In the genomic region with DNA sequence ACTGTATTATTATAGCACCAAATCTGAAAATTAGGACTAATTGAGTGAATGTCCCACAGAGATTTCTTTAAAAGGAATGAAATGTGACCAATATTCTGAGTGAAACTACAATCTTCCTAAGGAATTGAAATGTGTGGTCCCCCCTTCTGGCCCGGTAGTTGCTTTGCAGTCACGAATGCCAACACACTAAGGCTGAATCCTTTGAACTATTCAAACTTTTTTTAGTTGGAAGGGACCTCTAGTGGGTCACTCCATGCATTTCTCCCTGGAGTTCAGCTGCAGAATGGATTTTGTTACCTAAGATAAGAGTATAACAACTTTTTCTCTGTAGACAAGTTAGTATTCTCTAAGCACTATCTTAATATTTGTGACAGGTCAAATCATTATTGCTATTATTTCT, we compare ENCODE assay signal across 12 cellular contexts. TPM values are rescaled to one million over a fixed set of nuclear protein-coding genes. Genes with fewer than 3 reads are reported as not detected.
A peak's percentile ranks its signal among the peaks of the same experiment; 100 is the strongest.
DNase-seq lines count a peak whose midpoint lies in the region; ATAC-seq, FAIRE-seq and TF ChIP-seq lines count a peak whose summit lies in the region.
"Had no signal": no experiment of that assay in that cellular context is flagged by ENCODE, and none has a peak within 500 bp of the region (broad histone marks: within the 10 kb centered on the region; RNA-seq: fewer than 3 reads in every experiment).

No MANE protein-coding gene starts in this region.

- no peak for TF ChIP-seq EP300 in H1 (IDR thresholded peaks at IDR 0.05; ENCODE audit: borderline replicate concordance in 1 of 2, low read depth in 2 of 2, low read length in 2 of 2)

- DNase-seq in GM23338 (ENCODE audit: low spot score) (peak; percentile 57), MV-4-11 (lab: John Stamatoyannopoulos, UW) (peak; percentile 2), H1 (ENCODE audit: low read depth in 1 of 2, low spot score in 2 of 2) (no peak), neural crest cell (ENCODE audit: low read depth, low spot score) (no peak), erythroblast (lab: John Stamatoyannopoulos, UW) (no peak), ascending aorta (ENCODE audit: low spot score in 2 of 2) (no peak)
- DNase-seq in activated effector memory CD4-positive, alpha-beta T cell treated with anti-CD3 and anti-CD28 coated beads, Interleukin-2, amount 50 U/mL, for 16 hours, result no peak
- no peak for DNase-seq in naive thymus-derived CD8-positive, alpha-beta T cell
- DNase-seq: NCI-H187, testis had no signal

- POLR2A ChIA-PET in H1 (lab: Charles Lee; ENCODE audit: partially characterized antibody), result no interaction called here
- POLR2A ChIA-PET in naive thymus-derived CD8-positive, alpha-beta T cell (lab: Charles Lee), result no interaction called here

- H4K8ac ChIP-seq in H1 (ENCODE audit: extremely low read depth, insufficient read depth, low read length), result no peak overlapping the region

- no peaks in the 10 kb centered on the region for H3K9me3 ChIP-seq in H1 (ENCODE audit: insufficient read depth in 2 of 2, low read depth in 1 of 2, low read length in 1 of 2)
- H3K9me3 ChIP-seq in ascending aorta, result no peaks in the 10 kb centered on the region
- H3K9me3 ChIP-seq: right atrium auricular region, testis had no signal

- H3K4me3 ChIP-seq in GM23338 (no peak overlapping the region), H1 (ENCODE audit: extremely low read depth in 1 of 4, insufficient read depth in 2 of 4, low read depth in 3 of 4, low read length in 4 of 4) (no peak overlapping the region), ascending aorta (no peak overlapping the region)
- H3K4me3 ChIP-seq: right atrium auricular region, testis had no signal

- H3K23ac ChIP-seq in H1 (ENCODE audit: insufficient read length), result no peak overlapping the region

- H2BK120ac ChIP-seq in H1 (replicated peaks; ENCODE audit: low read depth, low read length), result no peak overlapping the region

- H3K56ac ChIP-seq in H1 (replicated peaks; ENCODE audit: insufficient read length, low read depth, low read length), result no peak overlapping the region

- TF ChIP-seq CTCF in GM23338 (conservative IDR thresholded peaks at IDR 0.05; ENCODE audit: low read depth in 2 of 2) (peak; percentile 45 to 51), H1 (IDR thresholded peaks at IDR 0.05; ENCODE audit: control extremely low read depth in 1 of 3, insufficient read depth in 1 of 3, low read depth in 1 of 3, low read length in 3 of 3) (peak in 2 of 3 experiments; percentile 49 to 53; a peak in 2 of 4 replicates), neural crest cell (conservative IDR thresholded peaks at IDR 0.05) (peak; percentile 51), ascending aorta (IDR thresholded peaks at IDR 0.05) (peak in 1 of 3 experiments; percentile 28)

- no peak overlapping the region for H2BK12ac ChIP-seq in H1 (ENCODE audit: low read depth, low read length)

- H3K79me1 ChIP-seq in H1 (ENCODE audit: low read depth, low read length), result no peaks in the 10 kb centered on the region

- H3K23me2 ChIP-seq in H1 (ENCODE audit: low read depth, low read length), result peaks cover 10% of the 10 kb centered on the region; the same call in 1 of the 2 replicates

- ATAC-seq in GM23338, result no peak
- no peak for ATAC-seq in naive thymus-derived CD8-positive, alpha-beta T cell
- ATAC-seq: Panc1 had no signal

- no peak overlapping the region for H2BK5ac ChIP-seq in H1 (ENCODE audit: low read depth, low read length)

- H4K20me1 ChIP-seq in GM23338 (replicated peaks; ENCODE audit: insufficient read depth), result no peaks in the 10 kb centered on the region
- H4K20me1 ChIP-seq in H1 (replicated peaks in 1 of 2; ENCODE audit: control insufficient read depth in 1 of 2, insufficient read depth in 2 of 2, low read length in 2 of 2), result peaks cover 0 to 4% of the 10 kb centered on the region in 2 experiments

- H3K36me3 ChIP-seq in GM23338 (ENCODE audit: insufficient read depth), result no peaks in the 10 kb centered on the region
- H3K36me3 ChIP-seq in H1 (ENCODE audit: control insufficient read depth in 2 of 4, insufficient read depth in 4 of 4, low read length in 3 of 4), result no peaks in the 10 kb centered on the region
- H3K36me3 ChIP-seq in ascending aorta, result no peaks in the 10 kb centered on the region
- H3K36me3 ChIP-seq: right atrium auricular region had no signal

- H4K5ac ChIP-seq in H1 (ENCODE audit: insufficient read length, low read depth, low read length), result no peak overlapping the region

- no peaks in the 10 kb centered on the region for H3K9me2 ChIP-seq in GM23338 (ENCODE audit: insufficient read depth)

- H3K79me2 ChIP-seq in GM23338 (replicated peaks; ENCODE audit: insufficient read depth), result no peaks in the 10 kb centered on the region
- no peaks in the 10 kb centered on the region for H3K79me2 ChIP-seq in H1 (ENCODE audit: control insufficient read depth in 1 of 2, insufficient read depth in 2 of 2, low read length in 2 of 2)

- intact Hi-C loops in ascending aorta (cut with DNase I), result loop anchor here (5.0 kb wide), 1 partner anchor 441 kb away; a partner anchor contains a TSS

- H3K4me2 ChIP-seq in GM23338, result no peak overlapping the region
- no peak overlapping the region; a peak in 1 of 4 replicates for H3K4me2 ChIP-seq in H1 (ENCODE audit: insufficient read depth in 1 of 2, low read depth in 2 of 2, low read length in 2 of 2)

- peaks cover 32% of the 10 kb centered on the region for H3K27me3 Mint-ChIP-seq in GM23338 (ENCODE audit: insufficient read depth, low read depth, poor library complexity)
- H3K27me3 Mint-ChIP-seq in neural crest cell (ENCODE audit: low read depth), result peaks cover 44% of the 10 kb centered on the region
- peaks cover 29 to 78% (median 43%) of the 10 kb centered on the region in 5 donors for H3K27me3 Mint-ChIP-seq in naive thymus-derived CD8-positive, alpha-beta T cell

- FAIRE-seq in H1 (lab: Jason Lieb, UNC), result peak; percentile 13

- H3K27ac ChIP-seq in GM23338 (ENCODE audit: low read depth) (no peak overlapping the region), H1 (ENCODE audit: low read depth, low read length) (no peak overlapping the region), ascending aorta (no peak overlapping the region)
- H3K27ac ChIP-seq: right atrium auricular region, testis had no signal

- peaks cover 3% of the 10 kb centered on the region; the same call in 1 of the 2 replicates for H3F3A ChIP-seq in GM23338 (replicated peaks; ENCODE audit: low read depth)

- no peak overlapping the region for H3K14ac ChIP-seq in H1 (ENCODE audit: insufficient read length)

- H3K4me1 Mint-ChIP-seq in GM23338 (peaks cover 19% of the 10 kb centered on the region), neural crest cell (peaks cover 70% of the 10 kb centered on the region)
- H3K4me1 Mint-ChIP-seq in naive thymus-derived CD8-positive, alpha-beta T cell, result peaks cover 3 to 19% (median 7%) of the 10 kb centered on the region in 4 donors

- no peak overlapping the region for H3K4ac ChIP-seq in H1 (replicated peaks; ENCODE audit: insufficient read length, low read depth, low read length)

- WGBS in H1 (ENCODE audit: extremely low coverage in 1 of 2, insufficient coverage in 1 of 2, insufficient read length in 1 of 2, insufficient replicate concordance in 2 of 2, low coverage in 1 of 2, low lambda C conversion rate in 2 of 2, missing lambda C conversion rate in 1 of 2), 2 experiments, result 40% methylated on average over 2 of the region's 2 CpGs; no CpG with 5 or more reads in 1 of the 2 experiments

- no peaks in the 10 kb centered on the region for H3K9me3 Mint-ChIP-seq in GM23338
- H3K9me3 Mint-ChIP-seq in neural crest cell, result no peaks in the 10 kb centered on the region
- H3K9me3 Mint-ChIP-seq in naive thymus-derived CD8-positive, alpha-beta T cell, result peaks cover 0 to 13% (median 0%) of the 10 kb centered on the region in 9 donors

- TF ChIP-seq POLR2A in H1 (IDR thresholded peaks at IDR 0.05; ENCODE audit: control extremely low read depth in 1 of 2, low read depth in 2 of 2, low read length in 2 of 2), result no peak
- no peak for TF ChIP-seq POLR2A in erythroblast (IDR thresholded peaks at IDR 0.05; ENCODE audit: low read length)

- no peak overlapping the region for H2BK20ac ChIP-seq in H1 (ENCODE audit: low read length)

- no peak overlapping the region for H3K27ac Mint-ChIP-seq in GM23338
- no peak overlapping the region for H3K27ac Mint-ChIP-seq in neural crest cell (ENCODE audit: unreplicated experiment)
- no peak overlapping the region for H3K27ac Mint-ChIP-seq in naive thymus-derived CD8-positive, alpha-beta T cell

- H2BK15ac ChIP-seq in H1 (ENCODE audit: low read length), result no peak overlapping the region

- H4K91ac ChIP-seq in H1 (replicated peaks; ENCODE audit: insufficient read length, low read length), result no peak overlapping the region

- H3K4me3 Mint-ChIP-seq in GM23338 (no peak overlapping the region), neural crest cell (peak overlapping the region; percentile 87)
- H3K4me3 Mint-ChIP-seq in naive thymus-derived CD8-positive, alpha-beta T cell, result no peak overlapping the region

- H3K18ac ChIP-seq in H1 (ENCODE audit: extremely low read depth, low read length), result no peak overlapping the region

- no peak overlapping the region for H3K9ac ChIP-seq in H1 (replicated peaks in 1 of 4; ENCODE audit: extremely low read depth in 1 of 4, low read depth in 3 of 4, low read length in 3 of 4)

- no peak overlapping the region for H2AFZ ChIP-seq in GM23338
- H2AFZ ChIP-seq in H1 (ENCODE audit: low read length), result no peak overlapping the region

- H3K27me3 ChIP-seq in GM23338 (ENCODE audit: insufficient read depth) (peaks cover 52% of the 10 kb centered on the region), H1 (replicated peaks in 1 of 4; ENCODE audit: control insufficient read depth in 3 of 4, extremely low read depth in 1 of 4, insufficient read depth in 3 of 4, low read length in 3 of 4) (peaks cover 20 to 32% (median 28%) of the 10 kb centered on the region in 4 experiments), ascending aorta (no peaks in the 10 kb centered on the region)
- H3K27me3 ChIP-seq: testis had no signal

- H3K36me3 Mint-ChIP-seq in GM23338 (ENCODE audit: low read depth), result no peaks in the 10 kb centered on the region
- H3K36me3 Mint-ChIP-seq in neural crest cell (ENCODE audit: low read depth), result peaks cover 5% of the 10 kb centered on the region
- peaks cover 0 to 19% (median 0%) of the 10 kb centered on the region in 3 donors for H3K36me3 Mint-ChIP-seq in naive thymus-derived CD8-positive, alpha-beta T cell

- TF ChIP-seq RAD21 in H1 (IDR thresholded peaks at IDR 0.05 in 1 of 2, conservative IDR thresholded peaks at IDR 0.05 in 1 of 2; ENCODE audit: low read depth in 2 of 2, low read length in 2 of 2), result peak; percentile 46 to 61; a peak in 3 of 4 replicates

- H2AK5ac ChIP-seq in H1 (ENCODE audit: low read depth, low read length), result no peak overlapping the region

- H3K4me1 ChIP-seq in GM23338 (ENCODE audit: insufficient read depth) (peaks cover 23% of the 10 kb centered on the region), H1 (replicated peaks in 1 of 4; ENCODE audit: control insufficient read depth in 3 of 4, insufficient read depth in 4 of 4, low read length in 3 of 4) (peaks cover 4 to 10% (median 5%) of the 10 kb centered on the region in 4 experiments; a peak in 4 of 7 replicates), ascending aorta (no peaks in the 10 kb centered on the region)
- H3K4me1 ChIP-seq: testis had no signal

- CTCF ChIA-PET in H1 (lab: Charles Lee; ENCODE audit: partially characterized antibody), result interaction anchor here (0.5 to 2.7 kb wide), 14 partner anchors 9 to 692 kb away, joined by 3 to 15 read pairs (median 3); no protein-coding TSS in a partner anchor

RNA-seq across cellular contexts. Expression of a gene that starts 2.8 kb away (rescaled TPM):
- total RNA-seq in GM23338 (2014; rRNA removed; shearing (Covaris generic)), result 0.23 and 1.1 TPM in 2 replicates
- polyA plus RNA-seq in GM23338 (2016; fragmentation: Nextera tagmentation; extraction: Ambion mirVana) (0.42 and 0.60 TPM in 2 replicates), H1 (2011; rRNA removed) (1.6 and 1.9 TPM in 2 replicates)
- 1.4 and 1.9 TPM in 2 replicates for total RNA-seq in H1 (2021; fragmentation: NEBNext Ultra II Directional; extraction: Animal tissue kit (Norgen Biotek cat#: 25700))
- 2.3 TPM for polyA plus RNA-seq in H1 (2011; cell fraction: cytosol; rRNA removed)
- 2.4 TPM for polyA plus RNA-seq in H1 (2011; cell fraction: nucleus; rRNA removed)
- 1.4 to 3.0 TPM (median 2.0 TPM) in 4 replicates for polyA plus RNA-seq in H1 (2012, experiment 1 of 2)
- polyA plus RNA-seq in H1 (2012, experiment 2 of 2), result 0.21 TPM
- 2.2 TPM for polyA plus RNA-seq in H1 (2013, experiment 1 of 2)
- 2.4 TPM for polyA plus RNA-seq in H1 (2013, experiment 2 of 2)
- polyA minus RNA-seq in H1 (2011; rRNA and poly(A)+ RNA removed), result 3.3 and 4.8 TPM in 2 replicates
- 1.7 TPM for polyA minus RNA-seq in H1 (2011; cell fraction: cytosol; rRNA and poly(A)+ RNA removed)
- 4.2 TPM for polyA minus RNA-seq in H1 (2011; cell fraction: nucleus; rRNA and poly(A)+ RNA removed)
- total RNA-seq in neural crest cell (233 and 247 TPM in 2 replicates), ascending aorta (6.5 TPM)
- not detected for total RNA-seq in naive thymus-derived CD8-positive, alpha-beta T cell
- not detected for polyA plus RNA-seq in naive thymus-derived CD8-positive, alpha-beta T cell

Comparison
In these comparisons a context has a peak if more than half of its experiments do, and no peak if none do; other contexts are left out.
1. DNase-seq: peak in GM23338 (single experiment) and MV-4-11 (single experiment); none in H1 (0 of 2), neural crest cell (single experiment), activated effector memory CD4-positive, alpha-beta T cell treated with anti-CD3 and anti-CD28 coated beads, Interleukin-2, amount 50 U/mL, for 16 hours (single experiment), naive thymus-derived CD8-positive, alpha-beta T cell (0 of 10), erythroblast (0 of 2) and ascending aorta (0 of 2).
2. RNA of a gene that starts 2.8 kb away (total RNA-seq): 233 to 247 TPM in neural crest cell; 6.5 TPM in ascending aorta (single experiment), 1.4 to 1.9 TPM in H1, 0.23 to 1.1 TPM in GM23338 and not detected in naive thymus-derived CD8-positive, alpha-beta T cell; every median in the first group is over 10 times any median in the second.